ENCODE assay signal across 1 cellular context in genomic region chr1:119626841-119627240, GRCh38.
TF ChIP-seq lines count a peak whose summit lies in the region.

No MANE protein-coding gene starts in this region.

TF ChIP-seq in GM23338, 12 proteins besides CTCF, POLR2A, EP300 and RAD21 (continued from another document):
- no peak for TF ChIP-seq ZNF462 (CRISPR knock-in tag; IDR thresholded peaks at IDR 0.05)
- TF ChIP-seq CREB1 (CRISPR knock-in tag; IDR thresholded peaks at IDR 0.05; ENCODE audit: low read depth), result no peak
